ENCODE assay signal across 19 cellular contexts in the genomic region with DNA sequence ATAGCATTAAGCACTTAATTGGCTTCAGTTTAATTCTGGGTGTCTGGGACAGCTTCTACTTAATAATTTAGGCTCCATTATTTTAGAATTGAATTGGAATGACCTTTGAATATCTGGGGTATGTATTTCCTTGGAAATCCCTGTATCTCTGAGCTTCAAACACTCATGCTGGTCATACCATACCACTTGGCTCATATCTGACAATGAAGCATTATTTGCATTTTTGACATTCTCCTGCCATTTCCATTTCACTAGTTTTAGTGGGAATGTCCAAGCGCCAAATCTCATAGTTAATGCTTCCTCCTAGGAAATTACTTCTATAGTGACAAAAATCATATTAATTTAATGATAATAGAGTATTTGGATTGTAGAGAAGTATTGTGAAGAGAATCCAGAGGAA.
"Had no signal": no experiment of that assay in that cellular context is flagged by ENCODE, and none has a peak within 500 bp of the region (broad histone marks: within the 10 kb centered on the region; RNA-seq: fewer than 3 reads in every experiment).

No MANE protein-coding gene starts in this region.

- H3K27ac ChIP-seq: breast epithelium, coronary artery, heart right ventricle, lower lobe of right lung, transverse colon, uterus had no signal

- H3K27me3 ChIP-seq: breast epithelium, heart right ventricle, transverse colon, uterus had no signal

- ATAC-seq: activated CD8-positive, alpha-beta T cell treated with anti-CD3 and anti-CD28 coated beads, Interleukin-2, amount 10 ng/mL, durations not matched to agents 7 days and 5 days; heart right ventricle; lower lobe of right lung had no signal

- DNase-seq: activated CD4-positive, alpha-beta T cell treated with anti-CD3 and anti-CD28 coated beads, Interleukin-2, amount 10 ng/mL, durations not matched to agents 24 days and 14 days; activated CD8-positive, alpha-beta T cell treated with anti-CD3 and anti-CD28 coated beads, Interleukin-2, amount 10 ng/mL, durations not matched to agents 7 days and 5 days; activated naive CD4-positive, alpha-beta T cell treated with anti-CD3 and anti-CD28 coated beads for 36 hours; activated T-cell treated with anti-CD3 and anti-CD28 coated beads, Interleukin-2, amount 50 U/mL, for 24 hours; anterior cingulate cortex; effector CD4-positive, alpha-beta T cell; heart right ventricle; lower lobe of right lung; midbrain; nephron progenitor cell; occipital lobe; posterior cingulate gyrus; retina; stimulated activated CD4-positive, alpha-beta T cell treated with anti-CD3 and anti-CD28 coated beads, Interleukin-12 subunit alpha, Interleukin-12 subunit beta, amount 100 ng/mL, for 4 hours; stimulated activated CD4-positive, alpha-beta T cell treated with anti-CD3 and anti-CD28 coated beads, Interleukin-1b, Interleukin-23, amount 100 ng/mL, for 48 hours; transverse colon; uterus had no signal

- H3K4me3 ChIP-seq: breast epithelium, coronary artery, heart right ventricle, lower lobe of right lung, transverse colon, uterus had no signal

- H3K4me1 ChIP-seq: breast epithelium, heart right ventricle, lower lobe of right lung, transverse colon, uterus had no signal

- H3K36me3 ChIP-seq: breast epithelium, heart right ventricle, lower lobe of right lung, transverse colon, uterus had no signal
